Comparison of ENCODE assay signal across 16 cellular contexts in genomic region chr10:122674781-122675180, GRCh38. TPM values are rescaled to one million over a fixed set of nuclear protein-coding genes. Genes with fewer than 3 reads are reported as not detected.
DNase-seq lines count a peak whose midpoint lies in the region; ATAC-seq and TF ChIP-seq lines count a peak whose summit lies in the region.
"Had no signal": no experiment of that assay in that cellular context is flagged by ENCODE, and none has a peak within 500 bp of the region (broad histone marks: within the 10 kb centered on the region; RNA-seq: fewer than 3 reads in every experiment).

No MANE protein-coding gene starts in this region.

- H3K36me3 Mint-ChIP-seq in chondrocyte (ENCODE audit: low read depth) = no peaks in the 10 kb centered on the region
- H3K36me3 Mint-ChIP-seq: CD4-positive, CD25-positive, alpha-beta regulatory T cell had no signal

- no peaks in the 10 kb centered on the region for H3K9me3 ChIP-seq in heart left ventricle
- H3K9me3 ChIP-seq in right cardiac atrium (ENCODE audit: control insufficient read depth, low read length) = no peaks in the 10 kb centered on the region
- H3K9me3 ChIP-seq: BLaER1 treated with 17β-estradiol and CSF1 and Interleukin-3, amounts not matched to agents 10 nM and 100 nM had no signal

- peaks cover 0 to 9% (median 2%) of the 10 kb centered on the region in 12 donors for H3K4me1 ChIP-seq in heart left ventricle
- no peaks in the 10 kb centered on the region for H3K4me1 ChIP-seq in right cardiac atrium (ENCODE audit: control insufficient read depth, insufficient read depth, low read length)

- no peak for TF ChIP-seq POLR2A in heart left ventricle (IDR thresholded peaks at IDR 0.05)

- no peaks in the 10 kb centered on the region for H3K36me3 ChIP-seq in heart left ventricle
- H3K36me3 ChIP-seq: BLaER1 treated with 17β-estradiol and CSF1 and Interleukin-3, amounts not matched to agents 10 nM and 100 nM had no signal

- ATAC-seq in Right ventricle myocardium inferior (peak; percentile 63), heart left ventricle (peak; percentile 63 to 78 (median 71)), right cardiac atrium (peak; percentile 61 to 80), GM18498 (IDR thresholded peaks at IDR 0.05; ENCODE audit: unreplicated experiment) (no peak)
- ATAC-seq: GM23338 had no signal

- H3K27me3 Mint-ChIP-seq in chondrocyte (ENCODE audit: low read depth) = peaks cover 32% of the 10 kb centered on the region

- 26 to 48% (median 34%) methylated on average over 8 of the region's 8 CpGs for WGBS in heart left ventricle, 4 donors
- WGBS in right cardiac atrium = 37% methylated on average over 8 of the region's 8 CpGs

- H3K27ac ChIP-seq in heart left ventricle (peak overlapping the region in 5 of 12 donors; percentile 9 to 64 (median 36)), right cardiac atrium (ENCODE audit: low read length) (no peak overlapping the region)
- H3K27ac ChIP-seq: BLaER1 treated with 17β-estradiol and CSF1 and Interleukin-3, amounts not matched to agents 10 nM and 100 nM had no signal

- TF ChIP-seq CTCF in heart left ventricle (IDR thresholded peaks at IDR 0.05) (no peak), chondrocyte (IDR thresholded peaks at IDR 0.05) (no peak)

- H3K4me1 Mint-ChIP-seq in chondrocyte (ENCODE audit: low read depth) = peaks cover 9% of the 10 kb centered on the region
- H3K4me1 Mint-ChIP-seq: CD4-positive, CD25-positive, alpha-beta regulatory T cell had no signal

- intact Hi-C loops in Right ventricle myocardium inferior (cut with DNase I) (no loop called here), cardiac septum (cut with DNase I) (no loop called here), heart left ventricle (cut with DNase I) (no loop called here), right cardiac atrium (cut with DNase I) (no loop called here)

- H3K27me3 ChIP-seq in heart left ventricle (no peaks in the 10 kb centered on the region), right cardiac atrium (ENCODE audit: control insufficient read depth, insufficient read depth) (no peaks in the 10 kb centered on the region)
- H3K27me3 ChIP-seq: BLaER1 treated with 17β-estradiol and CSF1 and Interleukin-3, amounts not matched to agents 10 nM and 100 nM had no signal

- H3K4me3 ChIP-seq in heart left ventricle (no peak overlapping the region), right cardiac atrium (ENCODE audit: low read length) (no peak overlapping the region)
- H3K4me3 ChIP-seq: BLaER1 treated with 17β-estradiol and CSF1 and Interleukin-3, amounts not matched to agents 10 nM and 100 nM; GM23338 had no signal

- no peak overlapping the region for H3K27ac Mint-ChIP-seq in chondrocyte (ENCODE audit: unreplicated experiment)
- H3K27ac Mint-ChIP-seq: CD4-positive, CD25-positive, alpha-beta regulatory T cell; GM23338 had no signal

- H3K9me3 Mint-ChIP-seq in chondrocyte (ENCODE audit: low read depth) = no peaks in the 10 kb centered on the region
- H3K9me3 Mint-ChIP-seq: GM23338 had no signal

- no peak overlapping the region for H3K4me3 Mint-ChIP-seq in chondrocyte (ENCODE audit: unreplicated experiment)
- H3K4me3 Mint-ChIP-seq: CD4-positive, CD25-positive, alpha-beta regulatory T cell; GM23338 had no signal

- no peak for DNase-seq in Right ventricle myocardium inferior (ENCODE audit: missing footprints)
- no peak for DNase-seq in cardiac septum (ENCODE audit: low spot score)
- DNase-seq in heart left ventricle = peak in 4 of 5 donors; percentile 38 to 59 (median 48)
- DNase-seq in right cardiac atrium = peak; percentile 61 to 72 (median 71)
- DNase-seq in superior temporal gyrus (ENCODE audit: extremely low spot score) = peak; percentile 24
- DNase-seq in chondrocyte (ENCODE audit: low spot score) = no peak
- DNase-seq: 8988T; ACHN; CD4-positive, CD25-positive, alpha-beta regulatory T cell; DMS53; GF-D8; H7 had no signal

RNA-seq across cellular contexts. Expression of gene C10orf120, which starts 24.9 kb away (rescaled TPM):
- total RNA-seq in Right ventricle myocardium inferior (not detected), cardiac septum (not detected), heart left ventricle (not detected), right cardiac atrium (not detected), chondrocyte (not detected in 3 replicates)
- polyA plus RNA-seq in heart left ventricle (not detected), right cardiac atrium (not detected)
- total RNA-seq: CD4-positive, CD25-positive, alpha-beta regulatory T cell; GM23338; H7; HT-29 had no signal
- polyA plus RNA-seq: CD4-positive, CD25-positive, alpha-beta regulatory T cell; GM23338 had no signal

Comparison
In these comparisons a context has a peak if more than half of its experiments do, and no peak if none do; other contexts are left out.
1. DNase-seq: peak in heart left ventricle (4 of 5), right cardiac atrium (3 of 3) and superior temporal gyrus (single experiment); none in Right ventricle myocardium inferior (single experiment), cardiac septum (single experiment) and chondrocyte (single experiment).